19 cellular contexts compared by ENCODE assay signal in the genomic region with DNA sequence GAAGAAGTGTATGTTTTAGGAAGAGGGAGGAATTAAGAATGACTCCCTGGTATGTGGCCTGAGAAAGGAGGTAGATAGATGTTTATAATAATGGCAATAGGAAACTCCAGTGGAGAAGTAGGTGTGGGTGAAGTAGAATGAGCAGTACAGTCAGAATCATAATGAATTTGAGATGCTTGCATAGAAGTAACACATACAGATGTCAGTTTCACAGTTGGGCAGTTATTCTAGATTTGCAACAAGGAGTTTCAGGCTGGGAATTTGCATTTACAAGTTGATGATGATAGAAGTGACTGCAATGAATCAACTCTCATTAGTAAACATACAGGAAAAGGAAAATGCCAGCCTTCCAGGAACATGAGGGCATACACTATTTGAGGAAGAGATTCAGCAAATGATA.
DNase-seq lines count a peak whose midpoint lies in the region; ATAC-seq, FAIRE-seq and TF ChIP-seq lines count a peak whose summit lies in the region.
"Had no signal": no experiment of that assay in that cellular context is flagged by ENCODE, and none has a peak within 500 bp of the region (broad histone marks: within the 10 kb centered on the region; RNA-seq: fewer than 3 reads in every experiment).

No MANE protein-coding gene starts in this region.

- H3K4me1 ChIP-seq in GM12878 (ENCODE audit: control insufficient read depth, insufficient read depth, low read length): no peaks in the 10 kb centered on the region
- H3K4me1 ChIP-seq: A549, BE2C had no signal

- TF ChIP-seq POLR2A in H54 (IDR thresholded peaks at IDR 0.05; ENCODE audit: low read depth, low read length): no peak
- TF ChIP-seq POLR2A in GM12878 (IDR thresholded peaks at IDR 0.05; ENCODE audit: low read depth, low read length): no peak

- in situ Hi-C loops in GM12878 (cut with MboI): no loop called here

- no TSS peak for BruUV-seq in GM12878 (replicated peaks; lab: Mats Ljungman, UMichigan)

- no peaks in the 10 kb centered on the region for H4K20me1 ChIP-seq in GM12878 (ENCODE audit: control insufficient read depth, insufficient read depth)

- POLR2A ChIA-PET in GM12878 (lab: Charles Lee): no interaction called here

- H3K9me3 ChIP-seq in GM12878 (replicated peaks; ENCODE audit: control insufficient read depth, insufficient read depth, low read length): no peaks in the 10 kb centered on the region
- H3K9me3 ChIP-seq: A549, BE2C had no signal

- peak; percentile 20 for FAIRE-seq in H54 (lab: Jason Lieb, UNC)
- FAIRE-seq in GM12878 (lab: Jason Lieb, UNC): no peak
- FAIRE-seq in RCC 7860 (lab: Jason Lieb, UNC): no peak
- FAIRE-seq: A549, D721Med had no signal

- no peak overlapping the region for H3K4me2 ChIP-seq in GM12878 (ENCODE audit: control insufficient read depth, insufficient read depth)
- H3K4me2 ChIP-seq: A549 had no signal

- no peak for TF ChIP-seq CTCF in GM12878 (IDR thresholded peaks at IDR 0.05 in 2 of 3, conservative IDR thresholded peaks at IDR 0.05 in 1 of 3; ENCODE audit: control insufficient read depth in 2 of 3, extremely low read depth in 1 of 3, insufficient read depth in 1 of 3, low read depth in 3 of 3, low read length in 3 of 3)

- no peak overlapping the region for H3K9ac ChIP-seq in GM12878 (ENCODE audit: control insufficient read depth, insufficient read depth, low read length)

- H3K27ac ChIP-seq in GM12878 (ENCODE audit: control insufficient read depth, insufficient read depth): no peak overlapping the region
- H3K27ac ChIP-seq in substantia nigra (ENCODE audit: low read depth, low read length, poor library complexity, severe bottlenecking): peak overlapping the region; percentile 18
- H3K27ac ChIP-seq: A549 had no signal

- RAD21 ChIA-PET in GM12878 (lab: Charles Lee; ENCODE audit: unreplicated experiment): no interaction called here

- H3K79me2 ChIP-seq in GM12878 (ENCODE audit: control insufficient read depth, insufficient read depth, low read length): no peaks in the 10 kb centered on the region

- SMC1A ChIA-PET in GM12878 (lab: Charles Lee; ENCODE audit: uncharacterized antibody, unreplicated experiment): no interaction called here

- H3K36me3 ChIP-seq in GM12878 (ENCODE audit: control insufficient read depth in 2 of 2, insufficient read depth in 2 of 2, low read length in 1 of 2): no peaks in the 10 kb centered on the region
- H3K36me3 ChIP-seq: BE2C had no signal

- CTCF ChIA-PET in GM12878 (lab: Yijun Ruan, JAX): no interaction called here

- H3K27me3 ChIP-seq in GM12878 (replicated peaks in 1 of 2; ENCODE audit: control insufficient read depth in 2 of 2, insufficient read depth in 2 of 2, low read length in 1 of 2): no peaks in the 10 kb centered on the region
- H3K27me3 ChIP-seq: BE2C had no signal

- no peak for DNase-seq in H54 (ENCODE audit: insufficient read length, low spot score)
- no peak for DNase-seq in GM12878 (ENCODE audit: low read depth, low spot score)
- peak in 1 of 49 donors; percentile 21 for DNase-seq in substantia nigra (lab: John Stamatoyannopoulos, UW)
- no peak for DNase-seq in T-helper 9 cell
- DNase-seq in RCC 7860 (ENCODE audit: low spot score): no peak
- DNase-seq: BE2C, MV-4-11, NCI-H1105 treated with DMSO at 0.1 percent for 48 hours, NCI-H1694, NCI-H2081, NCI-H2171 treated with DMSO at 0.1 percent for 48 hours, NCI-H524 treated with DMSO at 0.1 percent for 48 hours, PC-3, RPMI8226, SHP77 had no signal

- H3K4me3 ChIP-seq in GM12878: no peak overlapping the region
- H3K4me3 ChIP-seq: A549 had no signal

- no peak for TF ChIP-seq RAD21 in GM12878 (IDR thresholded peaks at IDR 0.05; ENCODE audit: insufficient read depth, low read depth, low read length)

- TF ChIP-seq EP300 in GM12878 (IDR thresholded peaks at IDR 0.05; ENCODE audit: borderline replicate concordance in 1 of 2, control insufficient read depth in 1 of 2, low read depth in 2 of 2, low read length in 2 of 2): no peak

- no peak overlapping the region for H2AFZ ChIP-seq in GM12878 (ENCODE audit: control insufficient read depth, low read depth, low read length)

- ATAC-seq in HG03025 (IDR thresholded peaks at IDR 0.05; ENCODE audit: low FRiP score, unreplicated experiment) (peak; percentile 96), GM12878 (peak; percentile 80), GM19397 (IDR thresholded peaks at IDR 0.05; ENCODE audit: unreplicated experiment) (no peak)
- ATAC-seq: A549, PC-3 had no signal

- intact Hi-C loops in GM12878 (cut with micrococcal nuclease; ENCODE audit: unreplicated experiment): no loop called here

TF ChIP-seq in GM12878, 131 proteins besides CTCF, POLR2A, EP300 and RAD21:
- TF ChIP-seq BACH1 (IDR thresholded peaks at IDR 0.05; ENCODE audit: borderline replicate concordance) (no peak), NFIC (IDR thresholded peaks at IDR 0.05; ENCODE audit: low read depth, low read length) (peak; percentile 32; the same call in 1 of the 2 replicates), JUNB (IDR thresholded peaks at IDR 0.05) (0 out of 2 replicates have a peak, but pooled peaks have one; percentile 16)
